Comparison of ENCODE assay signal across 2 cellular contexts in the genomic region with DNA sequence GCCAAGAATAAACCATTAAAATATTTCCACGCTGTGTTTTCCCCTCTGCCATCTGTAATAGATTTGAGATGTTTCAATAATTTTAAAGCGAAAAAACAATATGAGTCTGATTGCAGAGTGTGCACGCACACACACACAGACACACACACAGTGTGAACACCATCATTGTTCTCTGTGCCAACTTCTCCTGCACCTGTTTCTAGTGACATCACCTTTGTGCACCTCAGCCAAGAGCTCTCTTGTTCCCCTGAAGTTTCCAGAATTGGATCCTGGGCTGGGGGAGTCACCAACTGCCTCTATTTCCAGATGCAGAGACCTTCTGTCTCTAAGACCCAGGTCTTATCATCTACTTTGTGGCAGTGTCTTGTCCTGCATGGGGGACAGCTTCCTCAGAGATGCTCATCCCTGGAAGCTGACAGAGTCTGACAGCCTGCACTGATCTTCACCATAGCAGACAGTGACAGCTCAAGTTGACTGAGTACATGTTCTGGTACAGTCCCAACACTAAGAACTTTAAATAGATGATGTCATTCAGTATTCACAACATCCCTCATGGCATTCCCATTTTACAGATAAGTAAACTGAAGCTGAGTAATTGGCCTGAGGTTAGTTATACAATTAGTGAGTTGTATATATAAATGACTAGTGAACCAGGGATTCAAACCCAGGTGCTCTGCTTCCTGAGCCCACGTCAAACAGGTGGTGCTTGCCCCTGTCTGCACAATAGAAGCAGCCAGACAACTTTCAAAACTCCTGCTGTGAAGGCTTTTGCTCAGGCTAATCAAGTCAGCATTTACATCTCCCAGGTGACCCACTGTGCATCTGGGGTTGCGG.
TF ChIP-seq lines count a peak whose summit lies in the region.

No MANE protein-coding gene starts in this region.

TF ChIP-seq in SK-N-SH, 30 proteins besides CTCF, POLR2A, EP300 and RAD21 (continued from another document):
- TF ChIP-seq, protein P1, sequence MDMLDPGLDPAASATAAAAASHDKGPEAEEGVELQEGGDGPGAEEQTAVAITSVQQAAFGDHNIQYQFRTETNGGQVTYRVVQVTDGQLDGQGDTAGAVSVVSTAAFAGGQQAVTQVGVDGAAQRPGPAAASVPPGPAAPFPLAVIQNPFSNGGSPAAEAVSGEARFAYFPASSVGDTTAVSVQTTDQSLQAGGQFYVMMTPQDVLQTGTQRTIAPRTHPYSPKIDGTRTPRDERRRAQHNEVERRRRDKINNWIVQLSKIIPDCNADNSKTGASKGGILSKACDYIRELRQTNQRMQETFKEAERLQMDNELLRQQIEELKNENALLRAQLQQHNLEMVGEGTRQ (IDR thresholded peaks at IDR 0.05; ENCODE audit: borderline replicate concordance, low read depth, low read length), result no peak
- no peak for TF ChIP-seq FOXJ3 (CRISPR knock-in tag; IDR thresholded peaks at IDR 0.05)
- TF ChIP-seq GATA2 (CRISPR knock-in tag; IDR thresholded peaks at IDR 0.05), result no peak
- TF ChIP-seq SIN3A (IDR thresholded peaks at IDR 0.05; ENCODE audit: borderline replicate concordance, low read depth, low read length), result no peak
- TF ChIP-seq MEF2A (IDR thresholded peaks at IDR 0.05; ENCODE audit: borderline replicate concordance, low read depth), result no peak
- no peak for TF ChIP-seq MXI1 (IDR thresholded peaks at IDR 0.05; ENCODE audit: low read depth, low read length)

TF ChIP-seq in SK-N-SH treated with all-trans-retinoic acid at 6 μM for 48 hours, 23 proteins besides CTCF, POLR2A, EP300 and RAD21 (continued from another document):
- TF ChIP-seq, protein P2, sequence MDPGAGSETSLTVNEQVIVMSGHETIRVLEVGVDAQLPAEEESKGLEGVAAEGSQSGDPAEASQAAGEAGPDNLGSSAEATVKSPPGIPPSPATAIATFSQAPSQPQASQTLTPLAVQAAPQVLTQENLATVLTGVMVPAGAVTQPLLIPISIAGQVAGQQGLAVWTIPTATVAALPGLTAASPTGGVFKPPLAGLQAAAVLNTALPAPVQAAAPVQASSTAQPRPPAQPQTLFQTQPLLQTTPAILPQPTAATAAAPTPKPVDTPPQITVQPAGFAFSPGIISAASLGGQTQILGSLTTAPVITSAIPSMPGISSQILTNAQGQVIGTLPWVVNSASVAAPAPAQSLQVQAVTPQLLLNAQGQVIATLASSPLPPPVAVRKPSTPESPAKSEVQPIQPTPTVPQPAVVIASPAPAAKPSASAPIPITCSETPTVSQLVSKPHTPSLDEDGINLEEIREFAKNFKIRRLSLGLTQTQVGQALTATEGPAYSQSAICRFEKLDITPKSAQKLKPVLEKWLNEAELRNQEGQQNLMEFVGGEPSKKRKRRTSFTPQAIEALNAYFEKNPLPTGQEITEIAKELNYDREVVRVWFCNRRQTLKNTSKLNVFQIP (CRISPR knock-in tag; IDR thresholded peaks at IDR 0.05; ENCODE audit: borderline replicate concordance, low read depth), result no peak
- TF ChIP-seq, protein P3, sequence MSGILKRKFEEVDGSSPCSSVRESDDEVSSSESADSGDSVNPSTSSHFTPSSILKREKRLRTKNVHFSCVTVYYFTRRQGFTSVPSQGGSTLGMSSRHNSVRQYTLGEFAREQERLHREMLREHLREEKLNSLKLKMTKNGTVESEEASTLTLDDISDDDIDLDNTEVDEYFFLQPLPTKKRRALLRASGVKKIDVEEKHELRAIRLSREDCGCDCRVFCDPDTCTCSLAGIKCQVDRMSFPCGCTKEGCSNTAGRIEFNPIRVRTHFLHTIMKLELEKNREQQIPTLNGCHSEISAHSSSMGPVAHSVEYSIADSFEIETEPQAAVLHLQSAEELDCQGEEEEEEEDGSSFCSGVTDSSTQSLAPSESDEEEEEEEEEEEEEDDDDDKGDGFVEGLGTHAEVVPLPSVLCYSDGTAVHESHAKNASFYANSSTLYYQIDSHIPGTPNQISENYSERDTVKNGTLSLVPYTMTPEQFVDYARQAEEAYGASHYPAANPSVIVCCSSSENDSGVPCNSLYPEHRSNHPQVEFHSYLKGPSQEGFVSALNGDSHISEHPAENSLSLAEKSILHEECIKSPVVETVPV (CRISPR knock-in tag; IDR thresholded peaks at IDR 0.05), result no peak
- TF ChIP-seq RARB (CRISPR knock-in tag; IDR thresholded peaks at IDR 0.05), result no peak
- TF ChIP-seq, protein P4, sequence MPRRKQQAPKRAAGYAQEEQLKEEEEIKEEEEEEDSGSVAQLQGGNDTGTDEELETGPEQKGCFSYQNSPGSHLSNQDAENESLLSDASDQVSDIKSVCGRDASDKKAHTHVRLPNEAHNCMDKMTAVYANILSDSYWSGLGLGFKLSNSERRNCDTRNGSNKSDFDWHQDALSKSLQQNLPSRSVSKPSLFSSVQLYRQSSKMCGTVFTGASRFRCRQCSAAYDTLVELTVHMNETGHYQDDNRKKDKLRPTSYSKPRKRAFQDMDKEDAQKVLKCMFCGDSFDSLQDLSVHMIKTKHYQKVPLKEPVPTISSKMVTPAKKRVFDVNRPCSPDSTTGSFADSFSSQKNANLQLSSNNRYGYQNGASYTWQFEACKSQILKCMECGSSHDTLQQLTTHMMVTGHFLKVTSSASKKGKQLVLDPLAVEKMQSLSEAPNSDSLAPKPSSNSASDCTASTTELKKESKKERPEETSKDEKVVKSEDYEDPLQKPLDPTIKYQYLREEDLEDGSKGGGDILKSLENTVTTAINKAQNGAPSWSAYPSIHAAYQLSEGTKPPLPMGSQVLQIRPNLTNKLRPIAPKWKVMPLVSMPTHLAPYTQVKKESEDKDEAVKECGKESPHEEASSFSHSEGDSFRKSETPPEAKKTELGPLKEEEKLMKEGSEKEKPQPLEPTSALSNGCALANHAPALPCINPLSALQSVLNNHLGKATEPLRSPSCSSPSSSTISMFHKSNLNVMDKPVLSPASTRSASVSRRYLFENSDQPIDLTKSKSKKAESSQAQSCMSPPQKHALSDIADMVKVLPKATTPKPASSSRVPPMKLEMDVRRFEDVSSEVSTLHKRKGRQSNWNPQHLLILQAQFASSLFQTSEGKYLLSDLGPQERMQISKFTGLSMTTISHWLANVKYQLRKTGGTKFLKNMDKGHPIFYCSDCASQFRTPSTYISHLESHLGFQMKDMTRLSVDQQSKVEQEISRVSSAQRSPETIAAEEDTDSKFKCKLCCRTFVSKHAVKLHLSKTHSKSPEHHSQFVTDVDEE (CRISPR knock-in tag; IDR thresholded peaks at IDR 0.05), result no peak
- no peak for TF ChIP-seq ARNTL (CRISPR knock-in tag; IDR thresholded peaks at IDR 0.05; ENCODE audit: borderline replicate concordance, low read depth)
